24 cellular contexts compared by ENCODE assay signal in genomic region chr1:29029652-29030051, GRCh38.
DNase-seq lines count a peak whose midpoint lies in the region; ATAC-seq and TF ChIP-seq lines count a peak whose summit lies in the region.
"Had no signal": no experiment of that assay in that cellular context is flagged by ENCODE, and none has a peak within 500 bp of the region (broad histone marks: within the 10 kb centered on the region; RNA-seq: fewer than 3 reads in every experiment).

No MANE protein-coding gene starts in this region.

- H3K4me3 Mint-ChIP-seq in activated naive CD4-positive, alpha-beta T cell treated with anti-CD3 and anti-CD28 coated beads, Interleukin-2, amount 50 U/mL, for 24 hours, result no peak overlapping the region
- no peak overlapping the region for H3K4me3 Mint-ChIP-seq in activated naive CD4-positive, alpha-beta T cell treated with anti-CD3 and anti-CD28 coated beads for 36 hours
- H3K4me3 Mint-ChIP-seq in WTC11, result no peak overlapping the region
- H3K4me3 Mint-ChIP-seq in stimulated activated naive B cell treated with anti-CD40 and anti-IgM and Interleukin-4, amounts not matched to agents 10 μg/mL and 1 μg/mL and 100 μg/mL, for 72 hours, result no peak overlapping the region
- H3K4me3 Mint-ChIP-seq: CD4-positive, CD25-positive, alpha-beta regulatory T cell; T-helper 2 cell treated with Interferon-gamma antibody and Interleukin-4, amounts not matched to agents 5 μg/mL and 100 μg/mL, for 36 hours; type B pancreatic cell had no signal

- no peaks in the 10 kb centered on the region for H3K4me1 ChIP-seq in suprapubic skin
- H3K4me1 ChIP-seq in BE2C, result peaks cover 9% of the 10 kb centered on the region
- H3K4me1 ChIP-seq: adrenal gland, prostate gland had no signal

- H3K9me3 Mint-ChIP-seq in activated naive CD4-positive, alpha-beta T cell treated with anti-CD3 and anti-CD28 coated beads, Interleukin-2, amount 50 U/mL, for 24 hours, result no peaks in the 10 kb centered on the region
- H3K9me3 Mint-ChIP-seq in activated naive CD4-positive, alpha-beta T cell treated with anti-CD3 and anti-CD28 coated beads for 36 hours, result no peaks in the 10 kb centered on the region
- no peaks in the 10 kb centered on the region for H3K9me3 Mint-ChIP-seq in WTC11
- H3K9me3 Mint-ChIP-seq in stimulated activated naive B cell treated with anti-CD40 and anti-IgM and Interleukin-4, amounts not matched to agents 10 μg/mL and 1 μg/mL and 100 μg/mL, for 72 hours, result no peaks in the 10 kb centered on the region
- H3K9me3 Mint-ChIP-seq: CD4-positive, CD25-positive, alpha-beta regulatory T cell; T-helper 2 cell treated with Interferon-gamma antibody and Interleukin-4, amounts not matched to agents 5 μg/mL and 100 μg/mL, for 36 hours; type B pancreatic cell had no signal

- no peak for TF ChIP-seq POLR2A in suprapubic skin (IDR thresholded peaks at IDR 0.05)

- H3K27ac ChIP-seq in suprapubic skin, result no peak overlapping the region
- H3K27ac ChIP-seq: adrenal gland, brain microvascular endothelial cell, heart right ventricle, prostate gland, VCaP had no signal

- intact Hi-C loops in activated naive CD4-positive, alpha-beta T cell treated with anti-CD3 and anti-CD28 coated beads for 36 hours (cut with micrococcal nuclease), result loop anchor here (5.0 kb wide), 1 partner anchor 242 kb away; no protein-coding TSS in a partner anchor

- CTCF ChIA-PET in activated naive CD4-positive, alpha-beta T cell treated with anti-CD3 and anti-CD28 coated beads for 36 hours (lab: Charles Lee), result interaction anchor here (0.6 to 14.9 kb wide), 3 partner anchors 26 to 149 kb away, joined by 3 to 277 read pairs (median 4); no protein-coding TSS in a partner anchor
- CTCF ChIA-PET in WTC11 (lab: Charles Lee), result interaction anchor here (1.4 to 8.9 kb wide), 5 partner anchors 136 to 173 kb away, joined by 7 to 102 read pairs (median 10); no protein-coding TSS in a partner anchor

- WGBS in suprapubic skin, result 80% methylated on average over 5 of the region's 5 CpGs

- no peaks in the 10 kb centered on the region for H3K27me3 Mint-ChIP-seq in activated naive CD4-positive, alpha-beta T cell treated with anti-CD3 and anti-CD28 coated beads, Interleukin-2, amount 50 U/mL, for 24 hours
- H3K27me3 Mint-ChIP-seq in activated naive CD4-positive, alpha-beta T cell treated with anti-CD3 and anti-CD28 coated beads for 36 hours (ENCODE audit: low read depth), result no peaks in the 10 kb centered on the region
- no peaks in the 10 kb centered on the region for H3K27me3 Mint-ChIP-seq in WTC11 (ENCODE audit: low read depth)
- H3K27me3 Mint-ChIP-seq in stimulated activated naive B cell treated with anti-CD40 and anti-IgM and Interleukin-4, amounts not matched to agents 10 μg/mL and 1 μg/mL and 100 μg/mL, for 72 hours, result no peaks in the 10 kb centered on the region
- H3K27me3 Mint-ChIP-seq: CD4-positive, CD25-positive, alpha-beta regulatory T cell; type B pancreatic cell had no signal

- POLR2A ChIA-PET in WTC11 (lab: Charles Lee), result no interaction called here

- no peak for ATAC-seq in WTC11
- ATAC-seq in stimulated activated naive B cell treated with anti-CD40 and anti-IgM and Interleukin-4, amounts not matched to agents 10 μg/mL and 1 μg/mL and 100 μg/mL, for 72 hours (replicated peaks), result no peak
- ATAC-seq: heart right ventricle, K562 had no signal

- H3K36me3 ChIP-seq in suprapubic skin, result peaks cover 11% of the 10 kb centered on the region
- no peaks in the 10 kb centered on the region for H3K36me3 ChIP-seq in BE2C
- H3K36me3 ChIP-seq: brain microvascular endothelial cell, prostate gland had no signal

- peak overlapping the region; percentile 55 for H3K27ac Mint-ChIP-seq in activated naive CD4-positive, alpha-beta T cell treated with anti-CD3 and anti-CD28 coated beads, Interleukin-2, amount 50 U/mL, for 24 hours
- H3K27ac Mint-ChIP-seq in activated naive CD4-positive, alpha-beta T cell treated with anti-CD3 and anti-CD28 coated beads for 36 hours, result no peak overlapping the region
- H3K27ac Mint-ChIP-seq in WTC11, result 0 out of 2 replicates have a peak overlapping the region, but pooled peaks have one; percentile 73
- H3K27ac Mint-ChIP-seq in stimulated activated naive B cell treated with anti-CD40 and anti-IgM and Interleukin-4, amounts not matched to agents 10 μg/mL and 1 μg/mL and 100 μg/mL, for 72 hours, result peak overlapping the region; percentile 61
- H3K27ac Mint-ChIP-seq: T-helper 2 cell treated with Interferon-gamma antibody and Interleukin-4, amounts not matched to agents 5 μg/mL and 100 μg/mL, for 36 hours; type B pancreatic cell had no signal

- no peaks in the 10 kb centered on the region for H3K9me3 ChIP-seq in suprapubic skin
- H3K9me3 ChIP-seq in BE2C, result no peaks in the 10 kb centered on the region
- H3K9me3 ChIP-seq: adrenal gland, heart right ventricle, prostate gland had no signal

- H3K27me3 ChIP-seq in suprapubic skin (no peaks in the 10 kb centered on the region), BE2C (no peaks in the 10 kb centered on the region)
- H3K27me3 ChIP-seq: adrenal gland, brain microvascular endothelial cell, heart right ventricle had no signal

- DNase-seq in activated naive CD4-positive, alpha-beta T cell treated with anti-CD3 and anti-CD28 coated beads for 36 hours, result no peak
- DNase-seq in NCI-H146 treated with DMSO at 0.1 percent for 48 hours (lab: John Stamatoyannopoulos, UW; ENCODE audit: unreplicated experiment) (peak; percentile 20), WTC11 (ENCODE audit: low spot score) (no peak), suprapubic skin (ENCODE audit: low spot score in 2 of 2) (no peak), COR-L47 (lab: John Stamatoyannopoulos, UW) (no peak), BE2C (no peak)
- no peak for DNase-seq in stimulated activated naive B cell treated with anti-CD40 and anti-IgM and Interleukin-4, amounts not matched to agents 10 μg/mL and 1 μg/mL and 100 μg/mL, for 72 hours
- DNase-seq: activated CD8-positive, alpha-beta memory T cell treated with anti-CD3 and anti-CD28 coated beads, Interleukin-2, amount 50 U/mL, for 48 hours; adrenal gland; brain microvascular endothelial cell; CD4-positive, CD25-positive, alpha-beta regulatory T cell; effector CD8-positive, alpha-beta T cell; foreskin fibroblast; GOT3; heart right ventricle; mammary epithelial cell; NCI-H187 treated with DMSO at 0.1 percent for 48 hours; NCI-H510A treated with DMSO at 0.1 percent for 48 hours had no signal

- TF ChIP-seq EP300 in suprapubic skin (IDR thresholded peaks at IDR 0.05), result no peak

- TF ChIP-seq CTCF in WTC11 (IDR thresholded peaks at IDR 0.05), result no peak
- no peak for TF ChIP-seq CTCF in suprapubic skin (IDR thresholded peaks at IDR 0.05)
- no peak for TF ChIP-seq CTCF in BE2C (IDR thresholded peaks at IDR 0.05; ENCODE audit: low read depth, low read length)

- H3K36me3 Mint-ChIP-seq in activated naive CD4-positive, alpha-beta T cell treated with anti-CD3 and anti-CD28 coated beads, Interleukin-2, amount 50 U/mL, for 24 hours, result peaks cover 9% of the 10 kb centered on the region
- peaks cover 5% of the 10 kb centered on the region for H3K36me3 Mint-ChIP-seq in activated naive CD4-positive, alpha-beta T cell treated with anti-CD3 and anti-CD28 coated beads for 36 hours (ENCODE audit: low read depth)
- H3K36me3 Mint-ChIP-seq in WTC11, result peaks cover 7% of the 10 kb centered on the region; the same call in 1 of the 2 replicates
- peaks cover 19 to 32% of the 10 kb centered on the region in 2 donors for H3K36me3 Mint-ChIP-seq in stimulated activated naive B cell treated with anti-CD40 and anti-IgM and Interleukin-4, amounts not matched to agents 10 μg/mL and 1 μg/mL and 100 μg/mL, for 72 hours

- no peak overlapping the region for H3K4me3 ChIP-seq in suprapubic skin
- H3K4me3 ChIP-seq in BE2C (ENCODE audit: low read depth, low read length), result no peak overlapping the region
- H3K4me3 ChIP-seq: adrenal gland, heart right ventricle, K562, prostate gland had no signal

- peaks cover 9% of the 10 kb centered on the region for H3K4me1 Mint-ChIP-seq in activated naive CD4-positive, alpha-beta T cell treated with anti-CD3 and anti-CD28 coated beads, Interleukin-2, amount 50 U/mL, for 24 hours
- no peaks in the 10 kb centered on the region for H3K4me1 Mint-ChIP-seq in activated naive CD4-positive, alpha-beta T cell treated with anti-CD3 and anti-CD28 coated beads for 36 hours (ENCODE audit: low read depth)
- H3K4me1 Mint-ChIP-seq in WTC11, result peaks cover 15% of the 10 kb centered on the region
- H3K4me1 Mint-ChIP-seq in stimulated activated naive B cell treated with anti-CD40 and anti-IgM and Interleukin-4, amounts not matched to agents 10 μg/mL and 1 μg/mL and 100 μg/mL, for 72 hours, result no peaks in the 10 kb centered on the region

TF ChIP-seq in WTC11, 78 proteins besides CTCF, POLR2A, EP300 and RAD21 (continues in another document):
- TF ChIP-seq PRDM15 (CRISPR knock-in tag; IDR thresholded peaks at IDR 0.05), result no peak
